Comparison of ENCODE assay signal across 10 cellular contexts in genomic region chr1:75135829-75136142, GRCh38. TPM values are rescaled to one million over a fixed set of nuclear protein-coding genes. Genes with fewer than 3 reads are reported as not detected.
DNase-seq lines count a peak whose midpoint lies in the region; ATAC-seq and TF ChIP-seq lines count a peak whose summit lies in the region.
"Had no signal": no experiment of that assay in that cellular context is flagged by ENCODE, and none has a peak within 500 bp of the region (broad histone marks: within the 10 kb centered on the region; RNA-seq: fewer than 3 reads in every experiment).

No MANE protein-coding gene starts in this region.

- H3K4me3 ChIP-seq in MG63 = peak overlapping the region; percentile 43
- H3K4me3 ChIP-seq in naive thymus-derived CD4-positive, alpha-beta T cell (ENCODE audit: low read length) = no peak overlapping the region

- CTCF ChIA-PET in naive thymus-derived CD4-positive, alpha-beta T cell (lab: Charles Lee) = no interaction called here

- no peak for TF ChIP-seq CTCF in brain (conservative IDR thresholded peaks at IDR 0.05)

- peak overlapping the region; percentile 79 to 87 (median 86) for H3K4me3 Mint-ChIP-seq in brain
- peak overlapping the region in 7 of 10 donors; percentile 6 to 87 (median 71) for H3K4me3 Mint-ChIP-seq in naive thymus-derived CD4-positive, alpha-beta T cell

- H3K27me3 Mint-ChIP-seq in brain = peaks cover 99% of the 10 kb centered on the region
- H3K27me3 Mint-ChIP-seq in naive thymus-derived CD4-positive, alpha-beta T cell = peaks cover 76 to 89% (median 84%) of the 10 kb centered on the region in 5 donors

- peaks cover 0 to 3% (median 0%) of the 10 kb centered on the region in 5 experiments for H3K9me3 Mint-ChIP-seq in brain
- peaks cover 0 to 25% (median 9%) of the 10 kb centered on the region in 11 donors for H3K9me3 Mint-ChIP-seq in naive thymus-derived CD4-positive, alpha-beta T cell

- intact Hi-C loops in naive thymus-derived CD4-positive, alpha-beta T cell (cut with micrococcal nuclease) = loop anchor here in 1 of 2 donors (10.0 kb wide), 1 partner anchor 479 kb away; the partner anchor contains the start of gene SLC44A5

- no peak for ATAC-seq in naive thymus-derived CD4-positive, alpha-beta T cell
- ATAC-seq in HG03571 (IDR thresholded peaks at IDR 0.05; ENCODE audit: unreplicated experiment) = no peak

- H3K4me1 Mint-ChIP-seq in brain = peaks cover 65% of the 10 kb centered on the region
- H3K4me1 Mint-ChIP-seq in naive thymus-derived CD4-positive, alpha-beta T cell = peaks cover 0 to 25% (median 18%) of the 10 kb centered on the region in 7 donors

- H3K4me1 ChIP-seq in naive thymus-derived CD4-positive, alpha-beta T cell (ENCODE audit: control insufficient read depth in 2 of 2, insufficient read depth in 2 of 2, low read length in 2 of 2) = no peaks in the 10 kb centered on the region

- no peaks in the 10 kb centered on the region for H3K9me3 ChIP-seq in MG63
- no peaks in the 10 kb centered on the region for H3K9me3 ChIP-seq in naive thymus-derived CD4-positive, alpha-beta T cell (ENCODE audit: control insufficient read depth in 2 of 3, low read length in 3 of 3)

- H3K27ac Mint-ChIP-seq in brain = peak overlapping the region in 1 of 5 experiments; percentile 66
- H3K27ac Mint-ChIP-seq in naive thymus-derived CD4-positive, alpha-beta T cell = peak overlapping the region in 1 of 9 donors; percentile 52

- no peaks in the 10 kb centered on the region for H3K36me3 ChIP-seq in MG63
- H3K36me3 ChIP-seq in naive thymus-derived CD4-positive, alpha-beta T cell (ENCODE audit: control insufficient read depth in 2 of 3, insufficient read depth in 3 of 3, low read length in 3 of 3) = no peaks in the 10 kb centered on the region

- no peaks in the 10 kb centered on the region for H3K36me3 Mint-ChIP-seq in brain
- peaks cover 0 to 19% (median 2%) of the 10 kb centered on the region in 5 donors for H3K36me3 Mint-ChIP-seq in naive thymus-derived CD4-positive, alpha-beta T cell

- DNase-seq in COR-L47 (lab: John Stamatoyannopoulos, UW) = peak; percentile 73
- no peak for DNase-seq in MG63
- no peak for DNase-seq in naive thymus-derived CD4-positive, alpha-beta T cell
- no peak for DNase-seq in MV-4-11 (lab: John Stamatoyannopoulos, UW)
- no peak for DNase-seq in Ammon's horn (ENCODE audit: low spot score)
- no peak for DNase-seq in stimulated activated CD4-positive, alpha-beta T cell treated with anti-CD3 and anti-CD28 coated beads, Interleukin-4, amount 100 ng/mL, for 1 hour
- DNase-seq: activated naive CD4-positive, alpha-beta T cell treated with anti-CD3 and anti-CD28 coated beads, Interleukin-2, amount 50 U/mL, for 16 hours had no signal

- POLR2A ChIA-PET in naive thymus-derived CD4-positive, alpha-beta T cell (lab: Charles Lee) = no interaction called here

- no peak overlapping the region for H3K27ac ChIP-seq in naive thymus-derived CD4-positive, alpha-beta T cell (ENCODE audit: low read depth, low read length)

- H3K27me3 ChIP-seq in MG63 = peaks cover 28% of the 10 kb centered on the region
- peaks cover 0 to 12% of the 10 kb centered on the region in 2 donors for H3K27me3 ChIP-seq in naive thymus-derived CD4-positive, alpha-beta T cell (ENCODE audit: control insufficient read depth in 2 of 2, insufficient read depth in 2 of 2, low read length in 2 of 2)

RNA-seq across cellular contexts. Expression of gene LHX8, which starts 1.6 kb away (rescaled TPM):
- total RNA-seq in MG63 (2014; rRNA removed; shearing (Covaris generic); ENCODE audit: low replicate concordance) = 0.79 TPM in 1 of 2 replicates, not detected in the other
- not detected for polyA plus RNA-seq in brain (ENCODE audit: insufficient read depth, low read depth, low replicate concordance)
- not detected for total RNA-seq in naive thymus-derived CD4-positive, alpha-beta T cell
- polyA plus RNA-seq in naive thymus-derived CD4-positive, alpha-beta T cell = not detected
- total RNA-seq: subcutaneous adipose tissue had no signal
